In the genomic region with DNA sequence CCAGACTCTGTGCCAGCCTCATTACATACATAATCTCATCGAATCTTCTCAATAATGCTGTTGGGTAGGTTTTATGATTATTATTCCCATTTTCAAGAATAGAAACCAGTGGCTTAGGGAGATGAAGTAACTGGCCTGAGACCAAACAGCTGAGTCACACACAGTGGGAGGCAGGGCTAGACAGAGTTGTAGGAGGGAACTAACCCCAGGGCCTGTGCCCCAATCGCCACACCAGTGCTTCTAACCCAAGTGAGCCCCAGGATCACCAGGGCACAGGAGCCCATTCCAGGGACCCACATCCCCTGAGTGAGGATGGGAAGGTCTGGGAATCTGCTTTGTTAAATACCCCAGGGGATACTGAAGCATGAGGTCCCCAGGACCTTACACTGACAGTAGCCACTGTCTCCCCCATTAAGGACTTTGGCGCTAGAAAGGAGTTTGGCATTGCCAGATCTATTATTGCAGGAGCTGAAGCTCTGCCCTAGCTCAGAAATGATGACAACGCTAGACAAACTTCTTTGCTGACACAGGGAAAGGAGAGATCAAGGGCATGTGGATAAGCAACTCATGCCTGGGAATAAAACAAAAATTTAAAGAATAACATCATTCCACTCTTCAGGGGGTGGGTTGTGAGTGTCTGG, we compare ENCODE assay signal across 11 cellular contexts.
DNase-seq lines count a peak whose midpoint lies in the region; ATAC-seq and TF ChIP-seq lines count a peak whose summit lies in the region.
"Had no signal": no experiment of that assay in that cellular context is flagged by ENCODE, and none has a peak within 500 bp of the region (broad histone marks: within the 10 kb centered on the region; RNA-seq: fewer than 3 reads in every experiment).

No MANE protein-coding gene starts in this region.

- peaks cover 0 to 4% of the 10 kb centered on the region in 2 donors for H3K9me3 ChIP-seq in lung (ENCODE audit: control insufficient read depth in 2 of 2, insufficient read depth in 1 of 2, low read length in 1 of 2)

- peak; percentile 80 for ATAC-seq in lung (ENCODE audit: insufficient read depth, low FRiP score)
- no peak for ATAC-seq in HG03280 (IDR thresholded peaks at IDR 0.05; ENCODE audit: unreplicated experiment)

- H3K4me3 ChIP-seq in NB4 (ENCODE audit: low read depth, low read length) (no peak overlapping the region), choroid plexus epithelial cell (ENCODE audit: low read depth, low read length) (no peak overlapping the region), lung (no peak overlapping the region)

- 81 to 83% methylated on average over 4 of the region's 4 CpGs for WGBS in lung, 2 donors

- peak overlapping the region; percentile 22 to 62 for H3K27ac ChIP-seq in lung (ENCODE audit: low read depth in 1 of 2, low read length in 1 of 2)
- H3K27ac ChIP-seq: HL-60 had no signal

- H3K36me3 ChIP-seq in lung (ENCODE audit: control insufficient read depth in 2 of 2, insufficient read depth in 2 of 2, low read length in 2 of 2) = no peaks in the 10 kb centered on the region

- peaks cover 0 to 4% of the 10 kb centered on the region in 2 donors for H3K4me1 ChIP-seq in lung (ENCODE audit: control insufficient read depth in 2 of 2, insufficient read depth in 2 of 2, low read length in 2 of 2)

- TF ChIP-seq CTCF in NB4 (IDR thresholded peaks at IDR 0.05; ENCODE audit: low read depth, low read length) (no peak), choroid plexus epithelial cell (conservative IDR thresholded peaks at IDR 0.05; ENCODE audit: low read depth, low read length) (no peak), lung (IDR thresholded peaks at IDR 0.05; ENCODE audit: control extremely low read depth, extremely low read depth) (no peak)

- DNase-seq in AG20443 (ENCODE audit: low spot score) (peak; percentile 28), NB4 (ENCODE audit: low read depth) (peak; percentile 78), choroid plexus epithelial cell (ENCODE audit: low read depth) (peak; percentile 70), lung (ENCODE audit: low spot score) (no peak), NCI-H446 treated with DMSO at 0.1 percent for 48 hours (lab: John Stamatoyannopoulos, UW) (no peak)
- no peak for DNase-seq in activated naive CD4-positive, alpha-beta T cell treated with Interleukin-2 at 50 U/mL for 16 hours
- DNase-seq in activated T-cell treated with anti-CD3 and anti-CD28 coated beads, Interleukin-2, amount 50 U/mL, for 1 hour = no peak
- DNase-seq: activated CD4-positive, alpha-beta memory T cell treated with anti-CD3 and anti-CD28 coated beads for 36 hours; NCI-H2029 had no signal

- no peaks in the 10 kb centered on the region for H3K27me3 ChIP-seq in lung (ENCODE audit: control insufficient read depth, insufficient read depth)

- no peak for TF ChIP-seq POLR2A in NB4 (IDR thresholded peaks at IDR 0.05; ENCODE audit: extremely low read depth, insufficient read length)

Comparison
In these comparisons a context has a peak if more than half of its experiments do, and no peak if none do; other contexts are left out.
1. DNase-seq: peak in AG20443 (single experiment), NB4 (single experiment) and choroid plexus epithelial cell (single experiment); none in lung (single experiment), NCI-H446 treated with DMSO at 0.1 percent for 48 hours (single experiment), activated naive CD4-positive, alpha-beta T cell treated with Interleukin-2 at 50 U/mL for 16 hours (single experiment) and activated T-cell treated with anti-CD3 and anti-CD28 coated beads, Interleukin-2, amount 50 U/mL, for 1 hour (single experiment).